In genomic region chr10:125822878-125823662, GRCh38 we compare ENCODE assay signal across 8 cellular contexts. TPM values are rescaled to one million over a fixed set of nuclear protein-coding genes. Genes with fewer than 3 reads are reported as not detected.
DNase-seq lines count a peak whose midpoint lies in the region; ATAC-seq and FAIRE-seq lines count a peak whose summit lies in the region.

Gene BCCIP (plus strand): TSS chr10:125823546. CDS start chr10:125823558, 12 bp downstream.
Gene UROS (minus strand): TSS chr10:125823258. CDS start chr10:125816499, 6,759 bp downstream.

- H3K9me3 Mint-ChIP-seq in activated T-cell treated with anti-CD3 and anti-CD28 coated beads, Interleukin-2, amount 50 U/mL, for 72 hours: no peaks in the 10 kb centered on the region
- no peaks in the 10 kb centered on the region for H3K9me3 Mint-ChIP-seq in naive B cell
- H3K9me3 Mint-ChIP-seq in stimulated activated effector memory CD8-positive, alpha-beta T cell treated with anti-CD3 and anti-CD28 coated beads, Interleukin-12 subunit alpha, Interleukin-12 subunit beta, amount 100 ng/mL, for 72 hours: no peaks in the 10 kb centered on the region

- H3K4me1 ChIP-seq in GM23248 (ENCODE audit: insufficient read depth) (peaks cover 21% of the 10 kb centered on the region), Karpas-422 (ENCODE audit: low read length) (peaks cover 36% of the 10 kb centered on the region)

- H3K9ac ChIP-seq in GM23248 (peak within 1 kb of the TSS; percentile 88), Karpas-422 (ENCODE audit: low read length) (peak within 1 kb of the TSS; percentile 83)

- H3K27me3 Mint-ChIP-seq in activated T-cell treated with anti-CD3 and anti-CD28 coated beads, Interleukin-2, amount 50 U/mL, for 72 hours (ENCODE audit: low read depth): no peaks in the 10 kb centered on the region
- no peaks in the 10 kb centered on the region for H3K27me3 Mint-ChIP-seq in naive B cell

- H4K20me1 ChIP-seq in GM23248 (ENCODE audit: insufficient read depth): no peaks in the 10 kb centered on the region; the same call in 1 of the 2 replicates
- peaks cover 9% of the 10 kb centered on the region for H4K20me1 ChIP-seq in Karpas-422 (ENCODE audit: insufficient read depth, low read depth, low read length)

- H3K27me3 ChIP-seq in GM23248 (replicated peaks; ENCODE audit: insufficient read depth) (no peaks in the 10 kb centered on the region), Karpas-422 (ENCODE audit: low read length) (no peaks in the 10 kb centered on the region)

- H3K27ac Mint-ChIP-seq in activated T-cell treated with anti-CD3 and anti-CD28 coated beads, Interleukin-2, amount 50 U/mL, for 72 hours: peak within 1 kb of the TSS; percentile 48
- H3K27ac Mint-ChIP-seq in naive B cell: peak within 1 kb of the TSS; percentile 42 to 89 (median 58)
- H3K27ac Mint-ChIP-seq in stimulated activated effector memory CD8-positive, alpha-beta T cell treated with anti-CD3 and anti-CD28 coated beads, Interleukin-12 subunit alpha, Interleukin-12 subunit beta, amount 100 ng/mL, for 72 hours: no peak within 1 kb of the TSS

- H2AFZ ChIP-seq in GM23248 (peak within 1 kb of the TSS; percentile 92), Karpas-422 (ENCODE audit: low read length) (peak within 1 kb of the TSS; percentile 95)

- H3K4me3 ChIP-seq in GM23248 (peak within 1 kb of the TSS; percentile 87), Karpas-422 (ENCODE audit: low read length) (peak within 1 kb of the TSS; percentile 80)

- no peak for FAIRE-seq in RCC 7860 (lab: Jason Lieb, UNC)

- no peaks in the 10 kb centered on the region for H3K9me2 ChIP-seq in GM23248 (ENCODE audit: insufficient read depth)
- H3K9me2 ChIP-seq in Karpas-422 (replicated peaks; ENCODE audit: insufficient read depth, low read length): no peaks in the 10 kb centered on the region

- no peaks in the 10 kb centered on the region for H3F3A ChIP-seq in GM23248 (ENCODE audit: insufficient read depth)

- H3K4me2 ChIP-seq in GM23248 (ENCODE audit: unreplicated experiment) (peak within 1 kb of the TSS; percentile 90), Karpas-422 (ENCODE audit: low read depth, low read length, poor library complexity, severe bottlenecking) (peak within 1 kb of the TSS; percentile 98)

- H3K9me3 ChIP-seq in GM23248 (ENCODE audit: low read depth) (no peaks in the 10 kb centered on the region), Karpas-422 (ENCODE audit: low read length) (no peaks in the 10 kb centered on the region)

- WGBS in GM23248 (ENCODE audit: low coverage in 1 of 2, low lambda C conversion rate in 2 of 2, missing lambda C conversion rate in 2 of 2), 2 experiments: 1% methylated on average over 65 to 74 of the region's 74 CpGs

- H3K36me3 Mint-ChIP-seq in activated T-cell treated with anti-CD3 and anti-CD28 coated beads, Interleukin-2, amount 50 U/mL, for 72 hours (ENCODE audit: insufficient read depth in 2 of 2): peaks cover 2 to 14% of the 10 kb centered on the region in 2 donors
- peaks cover under 1 to 13% of the 10 kb centered on the region in 2 donors for H3K36me3 Mint-ChIP-seq in naive B cell
- peaks cover 40% of the 10 kb centered on the region for H3K36me3 Mint-ChIP-seq in stimulated activated effector memory CD8-positive, alpha-beta T cell treated with anti-CD3 and anti-CD28 coated beads, Interleukin-12 subunit alpha, Interleukin-12 subunit beta, amount 100 ng/mL, for 72 hours

- ATAC-seq in activated T-cell treated with anti-CD3 and anti-CD28 coated beads, Interleukin-2, amount 50 U/mL, for 72 hours (replicated peaks in 1 of 2): peak; percentile 86 to 89
- peak; percentile 79 to 85 for ATAC-seq in naive B cell (ENCODE audit: low read depth in 2 of 2)
- ATAC-seq in stimulated activated effector memory CD8-positive, alpha-beta T cell treated with anti-CD3 and anti-CD28 coated beads, Interleukin-12 subunit alpha, Interleukin-12 subunit beta, amount 100 ng/mL, for 72 hours: peak; percentile 89

- H3K79me2 ChIP-seq in GM23248 (ENCODE audit: insufficient read depth) (peaks cover 52% of the 10 kb centered on the region), Karpas-422 (ENCODE audit: low read length) (peaks cover 47% of the 10 kb centered on the region)

- no peak within 1 kb of the TSS for H3K4me3 Mint-ChIP-seq in activated T-cell treated with anti-CD3 and anti-CD28 coated beads, Interleukin-2, amount 50 U/mL, for 72 hours
- peak within 1 kb of the TSS in 4 of 8 donors; percentile 81 to 95 (median 87) for H3K4me3 Mint-ChIP-seq in naive B cell
- H3K4me3 Mint-ChIP-seq in stimulated activated effector memory CD8-positive, alpha-beta T cell treated with anti-CD3 and anti-CD28 coated beads, Interleukin-12 subunit alpha, Interleukin-12 subunit beta, amount 100 ng/mL, for 72 hours: no peak within 1 kb of the TSS

- H3K27ac ChIP-seq in GM23248 (peak within 1 kb of the TSS; percentile 83), Karpas-422 (ENCODE audit: low read length) (peak within 1 kb of the TSS; percentile 65)

- DNase-seq in DMS79 treated with DMSO at 0.1 percent for 48 hours (lab: John Stamatoyannopoulos, UW) (peak; percentile 63), GM23248 (peak; percentile 96), Karpas-422 (peak; percentile 96), RCC 7860 (ENCODE audit: low spot score) (peak; percentile 76), fibroblast of gingiva (ENCODE audit: low read depth) (peak; percentile 85), naive B cell (peak; percentile 94)
- DNase-seq in activated T-cell treated with anti-CD3 and anti-CD28 coated beads, Interleukin-2, amount 50 U/mL, for 72 hours: peak; percentile 90 to 93
- peak; percentile 87 to 95 for DNase-seq in stimulated activated effector memory CD8-positive, alpha-beta T cell treated with anti-CD3 and anti-CD28 coated beads, Interleukin-12 subunit alpha, Interleukin-12 subunit beta, amount 100 ng/mL, for 72 hours (ENCODE audit: low spot score in 2 of 2)

- in situ Hi-C loops in GM23248 (cut with MboI): no loop called here

- peaks cover 12% of the 10 kb centered on the region for H3K36me3 ChIP-seq in GM23248 (ENCODE audit: low read depth)
- peaks cover 19% of the 10 kb centered on the region; the same call in 1 of the 2 replicates for H3K36me3 ChIP-seq in Karpas-422 (ENCODE audit: insufficient read depth, low read length)

- H3K4me1 Mint-ChIP-seq in activated T-cell treated with anti-CD3 and anti-CD28 coated beads, Interleukin-2, amount 50 U/mL, for 72 hours (ENCODE audit: low read depth): peaks cover 27% of the 10 kb centered on the region
- H3K4me1 Mint-ChIP-seq in naive B cell: peaks cover 13 to 30% (median 14%) of the 10 kb centered on the region in 3 donors
- H3K4me1 Mint-ChIP-seq in stimulated activated effector memory CD8-positive, alpha-beta T cell treated with anti-CD3 and anti-CD28 coated beads, Interleukin-12 subunit alpha, Interleukin-12 subunit beta, amount 100 ng/mL, for 72 hours: peaks cover 29% of the 10 kb centered on the region

RNA-seq across cellular contexts. Expression of gene BCCIP, which starts in this region (rescaled TPM):
- total RNA-seq in GM23248 (2014; rRNA removed; shearing (Covaris generic)): 43.9 and 51.7 TPM in 2 replicates
- 92.6 and 96.9 TPM in 2 replicates for polyA plus RNA-seq in GM23248 (2016; fragmentation: Nextera tagmentation; extraction: Ambion mirVana)
- total RNA-seq in Karpas-422 (2014; rRNA removed; shearing (Covaris generic); ENCODE audit: low replicate concordance): 27.9 and 30.1 TPM in 2 replicates
- total RNA-seq in activated T-cell treated with anti-CD3 and anti-CD28 coated beads, Interleukin-2, amount 50 U/mL, for 72 hours: 10 to 100 TPM; 56.8 to 72.6 TPM
- polyA plus RNA-seq in naive B cell (ENCODE audit: low read depth in 6 of 6): 100 to 1,000 TPM in 1 of 6 donors, 10 to 100 TPM in 5; 73.7 to 109 (median 85.7) TPM

RNA-seq across cellular contexts. Expression of gene UROS, which starts in this region (rescaled TPM):
- total RNA-seq in GM23248 (2014; rRNA removed; shearing (Covaris generic)): 75.2 and 83.1 TPM in 2 replicates
- polyA plus RNA-seq in GM23248 (2016; fragmentation: Nextera tagmentation; extraction: Ambion mirVana) (87.8 and 92.2 TPM in 2 replicates), naive B cell (ENCODE audit: low read depth in 6 of 6) (10 to 100 TPM; 54.1 to 73.5 (median 56.1) TPM)
- 61.1 and 79.7 TPM in 2 replicates for total RNA-seq in Karpas-422 (2014; rRNA removed; shearing (Covaris generic); ENCODE audit: low replicate concordance)
- 10 to 100 TPM; 31.6 to 35.4 TPM for total RNA-seq in activated T-cell treated with anti-CD3 and anti-CD28 coated beads, Interleukin-2, amount 50 U/mL, for 72 hours

Comparison
In these comparisons a context has a peak if more than half of its experiments do, and no peak if none do; other contexts are left out.
1. Peak in every context shown above with its lines: DNase-seq, ATAC-seq, H3K4me3 ChIP-seq and H3K27ac ChIP-seq.